Comparison of ENCODE assay signal across 11 cellular contexts in genomic region chr18:29925566-29925965, GRCh38.
"Had no signal": no experiment of that assay in that cellular context is flagged by ENCODE, and none has a peak within 500 bp of the region (broad histone marks: within the 10 kb centered on the region; RNA-seq: fewer than 3 reads in every experiment).

No MANE protein-coding gene starts in this region.

- H3K4me1 ChIP-seq: HAP-1 had no signal

- H3K4me2 ChIP-seq: GM23338 had no signal

- H3K4me3 ChIP-seq: GM23248, GM23338, HAP-1 had no signal

- H2AFZ ChIP-seq: GM23248, GM23338 had no signal

- H3K9ac ChIP-seq: GM23248 had no signal

- H3K27ac ChIP-seq: GM23248 had no signal

- H3K9me3 ChIP-seq: HAP-1 had no signal

- ATAC-seq: GM23338, HCT116 had no signal

- FAIRE-seq: H1, H54 had no signal

- DNase-seq: GM23248, GOT3, H7, H9, HCEC 1CT, HFFc6 had no signal

- H3K36me3 ChIP-seq: HAP-1 had no signal
